ENCODE assay signal across 9 cellular contexts in genomic region chr1:207495816-207496792, GRCh38. TPM values are rescaled to one million over a fixed set of nuclear protein-coding genes. Genes with fewer than 3 reads are reported as not detected.
DNase-seq lines count a peak whose midpoint lies in the region; ATAC-seq, FAIRE-seq and TF ChIP-seq lines count a peak whose summit lies in the region.
"Had no signal": no experiment of that assay in that cellular context is flagged by ENCODE, and none has a peak within 500 bp of the region (broad histone marks: within the 10 kb centered on the region; RNA-seq: fewer than 3 reads in every experiment).

TSS of gene CR1 (plus strand) at chr1:207496157. CDS start at chr1:207496268, 111 bp downstream.

- H3K36me3 ChIP-seq in GM23248 (ENCODE audit: low read depth) (no peaks in the 10 kb centered on the region), iPS DF 6.9 (ENCODE audit: control insufficient read depth, insufficient read depth, low read length) (no peaks in the 10 kb centered on the region), small intestine (ENCODE audit: control insufficient read depth in 2 of 2, insufficient read depth in 2 of 2, low read length in 2 of 2) (no peaks in the 10 kb centered on the region)

- DNase-seq in ELF-1 (ENCODE audit: low read depth, low spot score) (peak; percentile 47), GM23248 (peak; percentile 18), NCI-H748 (lab: John Stamatoyannopoulos, UW; ENCODE audit: unreplicated experiment) (peak; percentile 51), iPS DF 6.9 (ENCODE audit: low read depth, low spot score) (no peak), small intestine (peak; percentile 25), D721Med (ENCODE audit: insufficient read length, low spot score) (no peak)
- peak; percentile 24 for DNase-seq in activated naive CD4-positive, alpha-beta T cell treated with Interleukin-2 at 50 U/mL for 16 hours

- ATAC-seq in GM18858 (IDR thresholded peaks at IDR 0.05; ENCODE audit: unreplicated experiment) = no peak

- no peaks in the 10 kb centered on the region for H3K9me3 ChIP-seq in GM23248 (ENCODE audit: low read depth)
- H3K9me3 ChIP-seq in iPS DF 6.9 (ENCODE audit: control insufficient read depth, insufficient read depth, low read length) = no peaks in the 10 kb centered on the region
- no peaks in the 10 kb centered on the region for H3K9me3 ChIP-seq in small intestine (ENCODE audit: control insufficient read depth, low read depth)

- TF ChIP-seq CTCF in D721Med (IDR thresholded peaks at IDR 0.05; ENCODE audit: insufficient read depth, missing control alignments) = no peak

- H3K27ac ChIP-seq in GM23248 (no peak within 1 kb of the TSS), iPS DF 6.9 (ENCODE audit: low read length) (no peak within 1 kb of the TSS), small intestine (ENCODE audit: low read depth in 1 of 2, low read length in 1 of 2) (no peak within 1 kb of the TSS)

- no peak for FAIRE-seq in small intestine (lab: Jason Lieb, UNC)
- FAIRE-seq in D721Med (lab: Jason Lieb, UNC) = no peak

- 11 to 14% methylated on average over 50 to 67 of the region's 68 CpGs for WGBS in GM23248 (ENCODE audit: low coverage in 1 of 2, low lambda C conversion rate in 2 of 2, missing lambda C conversion rate in 2 of 2), 2 experiments
- WGBS in iPS DF 6.9 (ENCODE audit: insufficient coverage, insufficient read length) = no CpG with 5 or more reads among the region's 68 CpGs
- 5 to 7% (median 5%) methylated on average over 65 to 68 of the region's 68 CpGs for WGBS in small intestine, 3 donors

- H3F3A ChIP-seq in GM23248 (ENCODE audit: insufficient read depth) = no peaks in the 10 kb centered on the region

- H4K20me1 ChIP-seq in GM23248 (ENCODE audit: insufficient read depth) = no peaks in the 10 kb centered on the region

- H3K9ac ChIP-seq in GM23248 = no peak within 1 kb of the TSS

- H3K4me1 ChIP-seq in GM23248 (ENCODE audit: insufficient read depth) = no peaks in the 10 kb centered on the region
- H3K4me1 ChIP-seq in iPS DF 6.9 (ENCODE audit: control insufficient read depth, insufficient read depth, low read length) = peaks cover 3% of the 10 kb centered on the region; the same call in 1 of the 2 replicates
- no peaks in the 10 kb centered on the region for H3K4me1 ChIP-seq in small intestine (ENCODE audit: control insufficient read depth in 2 of 2, insufficient read depth in 1 of 2, low read depth in 1 of 2, low read length in 1 of 2)

- H3K4me3 ChIP-seq in GM23248 (peak within 1 kb of the TSS; percentile 42), iPS DF 6.9 (ENCODE audit: low read length) (peak within 1 kb of the TSS; percentile 44; the same call in 1 of the 2 replicates), small intestine (ENCODE audit: low read depth in 1 of 2, low read length in 2 of 2) (peak within 1 kb of the TSS; percentile 13 to 47)

- in situ Hi-C loops in GM23248 (cut with MboI) = no loop called here

- no peaks in the 10 kb centered on the region for H3K79me2 ChIP-seq in GM23248 (ENCODE audit: insufficient read depth)

- H3K27me3 ChIP-seq in GM23248 (replicated peaks; ENCODE audit: insufficient read depth) = peaks cover 38% of the 10 kb centered on the region
- peaks cover 6% of the 10 kb centered on the region; the same call in 1 of the 2 replicates for H3K27me3 ChIP-seq in iPS DF 6.9 (ENCODE audit: control insufficient read depth, insufficient read depth, low read length)
- H3K27me3 ChIP-seq in small intestine (ENCODE audit: control insufficient read depth in 2 of 2, insufficient read depth in 2 of 2, low read length in 2 of 2) = peaks cover 0 to 4% of the 10 kb centered on the region in 2 donors

- H2AFZ ChIP-seq in GM23248 = peak within 1 kb of the TSS; percentile 48

- H3K9me2 ChIP-seq in GM23248 (ENCODE audit: insufficient read depth) = no peaks in the 10 kb centered on the region

- H3K4me2 ChIP-seq in GM23248 (ENCODE audit: unreplicated experiment) = peak within 1 kb of the TSS; percentile 16

RNA-seq across cellular contexts. Expression of gene CR1, which starts in this region (rescaled TPM):
- total RNA-seq in GM23248 (2014; rRNA removed; shearing (Covaris generic)) = not detected in 2 replicates
- polyA plus RNA-seq in GM23248 (2016; fragmentation: Nextera tagmentation; extraction: Ambion mirVana) (not detected in 2 replicates), small intestine (1 to 10 TPM in 1 of 3 donors, under 1 TPM in 1, not detected in 1; under 0.01 to 1.4 TPM)
- total RNA-seq: glomerular endothelial cell had no signal

Comparison
In these comparisons a context has a peak if more than half of its experiments do, and no peak if none do; other contexts are left out.
1. Peak in DNase-seq, H3K4me3 ChIP-seq and H3K4me2 ChIP-seq in GM23248; RNA of the gene not detected or under 1 TPM.
2. DNase-seq: peak in ELF-1 (single experiment), NCI-H748 (single experiment), activated naive CD4-positive, alpha-beta T cell treated with Interleukin-2 at 50 U/mL for 16 hours (single experiment) and small intestine (single experiment); none in iPS DF 6.9 (single experiment) and D721Med (single experiment).
3. Peak in every context shown above with its lines, with median percentiles within 50 percentile points of each other: H3K4me3 ChIP-seq.